27 cellular contexts compared by ENCODE assay signal in the genomic region with DNA sequence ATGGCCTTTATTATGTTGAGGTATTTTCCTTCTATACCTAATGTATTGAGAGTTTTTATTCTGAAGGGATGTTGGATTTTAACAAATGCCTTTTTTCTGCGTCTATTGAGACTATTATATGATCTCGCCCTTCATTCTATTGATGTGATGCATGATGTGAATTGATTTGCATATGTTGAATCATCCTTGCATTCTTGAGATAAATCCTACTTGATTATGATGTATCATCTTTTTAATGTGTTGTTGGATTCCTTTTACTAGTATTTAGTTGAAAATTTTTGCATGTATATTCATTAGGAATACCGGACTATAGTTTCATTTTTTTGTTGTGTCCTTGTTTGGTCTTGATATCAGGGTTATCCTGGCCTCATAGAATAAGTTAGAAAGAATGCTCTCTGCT.
"Had no signal": no experiment of that assay in that cellular context is flagged by ENCODE, and none has a peak within 500 bp of the region (broad histone marks: within the 10 kb centered on the region; RNA-seq: fewer than 3 reads in every experiment).

No MANE protein-coding gene starts in this region.

- H3K4me3 Mint-ChIP-seq: activated CD4-positive, alpha-beta T cell treated with anti-CD3 and anti-CD28 coated beads, Interleukin-2, amount 10 ng/mL, durations not matched to agents 24 days and 14 days; activated naive CD8-positive, alpha-beta T cell treated with anti-CD3 and anti-CD28 coated beads, Interleukin-2, amount 50 U/mL, for 24 hours; activated T-cell treated with anti-CD3 and anti-CD28 coated beads, Interleukin-2, amount 50 U/mL, for 4 hours; T-helper 17 cell; WTC11 had no signal

- H3K4me1 ChIP-seq: Peyer's patch, SJSA1 had no signal

- H3K27me3 Mint-ChIP-seq: activated CD4-positive, alpha-beta T cell treated with anti-CD3 and anti-CD28 coated beads, Interleukin-2, amount 10 ng/mL, durations not matched to agents 24 days and 14 days; activated naive CD8-positive, alpha-beta T cell treated with anti-CD3 and anti-CD28 coated beads, Interleukin-2, amount 50 U/mL, for 24 hours; T-helper 17 cell had no signal

- DNase-seq: activated CD4-positive, alpha-beta T cell treated with anti-CD3 and anti-CD28 coated beads for 1 hour; activated CD4-positive, alpha-beta T cell treated with anti-CD3 and anti-CD28 coated beads, Interleukin-2, amount 10 ng/mL, durations not matched to agents 24 days and 14 days; activated CD4-positive, alpha-beta T cell treated with anti-CD3 and anti-CD28 coated beads, Interleukin-2, amount 50 U/mL, for 48 hours; activated effector memory CD4-positive, alpha-beta T cell treated with anti-CD3 and anti-CD28 coated beads, Interleukin-2, amount 50 U/mL, for 16 hours; activated naive CD4-positive, alpha-beta T cell treated with Interleukin-2 at 50 U/mL for 16 hours; activated naive CD8-positive, alpha-beta T cell treated with anti-CD3 and anti-CD28 coated beads, Interleukin-2, amount 50 U/mL, for 24 hours; activated T-cell treated with anti-CD3 and anti-CD28 coated beads, Interleukin-2, amount 50 U/mL, for 4 hours; amygdala; brain microvascular endothelial cell; NCI-H1092; NCI-H1417; NCI-H1930; NCI-H2107; NCI-H2171 treated with DMSO at 0.1 percent for 48 hours; NCI-H345; NCI-H510A; NCI-H526 treated with DMSO at 0.1 percent for 48 hours; NK-92 treated with Interleukin-12 subunit alpha and Interleukin-12 subunit beta, amount 100 ng/mL, for 24 hours; OCI-M1; Peyer's patch; SHP77; T-helper 17 cell; T-helper 9 cell had no signal

- H3K4me1 Mint-ChIP-seq: activated CD4-positive, alpha-beta T cell treated with anti-CD3 and anti-CD28 coated beads, Interleukin-2, amount 10 ng/mL, durations not matched to agents 24 days and 14 days; activated naive CD8-positive, alpha-beta T cell treated with anti-CD3 and anti-CD28 coated beads, Interleukin-2, amount 50 U/mL, for 24 hours; T-helper 17 cell; WTC11 had no signal

- H3K27me3 ChIP-seq: brain microvascular endothelial cell, cardiac muscle cell, Peyer's patch, SJSA1 had no signal

- H3K9me3 ChIP-seq: SJSA1 had no signal

- H3K36me3 ChIP-seq: brain microvascular endothelial cell, cardiac muscle cell, Peyer's patch, SJSA1 had no signal

- H3K4me3 ChIP-seq: cardiac muscle cell, Peyer's patch, SJSA1 had no signal

- H3K27ac Mint-ChIP-seq: activated CD4-positive, alpha-beta T cell treated with anti-CD3 and anti-CD28 coated beads, Interleukin-2, amount 10 ng/mL, durations not matched to agents 24 days and 14 days; activated naive CD4-positive, alpha-beta T cell treated with anti-CD3 and anti-CD28 coated beads, Interleukin-2, amount 50 U/mL, for 72 hours; activated naive CD8-positive, alpha-beta T cell treated with anti-CD3 and anti-CD28 coated beads, Interleukin-2, amount 50 U/mL, for 24 hours; T-helper 17 cell; WTC11 had no signal

- H3K27ac ChIP-seq: brain microvascular endothelial cell, cardiac muscle cell, Peyer's patch, SJSA1 had no signal
